1 cellular context compared by ENCODE assay signal in the genomic region with DNA sequence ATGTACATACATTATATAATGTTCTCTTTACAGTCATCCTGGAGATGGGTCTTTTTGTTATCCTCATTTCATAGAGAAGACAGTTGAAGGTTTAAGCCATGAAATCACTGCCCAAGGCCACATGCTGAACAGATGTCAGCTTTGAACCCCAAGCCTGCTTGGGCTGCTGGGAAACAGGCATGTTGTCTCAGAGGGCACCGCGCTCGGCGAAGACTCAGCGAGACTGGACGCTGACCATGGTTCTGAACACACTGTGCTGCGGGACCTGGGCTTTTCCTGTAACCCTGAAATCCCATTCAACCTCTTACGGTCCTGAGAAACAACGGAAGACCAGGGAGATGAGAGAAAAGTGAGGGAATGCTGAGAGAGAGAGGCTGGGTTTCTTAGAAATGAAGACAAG.
TF ChIP-seq lines count a peak whose summit lies in the region.

No MANE protein-coding gene starts in this region.

TF ChIP-seq in HepG2, 621 proteins besides CTCF, POLR2A, EP300 and RAD21 (continued from another document and continues in another):
- TF ChIP-seq, protein P1, sequence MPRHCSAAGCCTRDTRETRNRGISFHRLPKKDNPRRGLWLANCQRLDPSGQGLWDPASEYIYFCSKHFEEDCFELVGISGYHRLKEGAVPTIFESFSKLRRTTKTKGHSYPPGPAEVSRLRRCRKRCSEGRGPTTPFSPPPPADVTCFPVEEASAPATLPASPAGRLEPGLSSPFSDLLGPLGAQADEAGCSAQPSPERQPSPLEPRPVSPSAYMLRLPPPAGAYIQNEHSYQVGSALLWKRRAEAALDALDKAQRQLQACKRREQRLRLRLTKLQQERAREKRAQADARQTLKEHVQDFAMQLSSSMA (CRISPR knock-in tag; IDR thresholded peaks at IDR 0.05): no peak
- no peak for TF ChIP-seq RBAK (CRISPR knock-in tag; IDR thresholded peaks at IDR 0.05)
- TF ChIP-seq, protein P2, sequence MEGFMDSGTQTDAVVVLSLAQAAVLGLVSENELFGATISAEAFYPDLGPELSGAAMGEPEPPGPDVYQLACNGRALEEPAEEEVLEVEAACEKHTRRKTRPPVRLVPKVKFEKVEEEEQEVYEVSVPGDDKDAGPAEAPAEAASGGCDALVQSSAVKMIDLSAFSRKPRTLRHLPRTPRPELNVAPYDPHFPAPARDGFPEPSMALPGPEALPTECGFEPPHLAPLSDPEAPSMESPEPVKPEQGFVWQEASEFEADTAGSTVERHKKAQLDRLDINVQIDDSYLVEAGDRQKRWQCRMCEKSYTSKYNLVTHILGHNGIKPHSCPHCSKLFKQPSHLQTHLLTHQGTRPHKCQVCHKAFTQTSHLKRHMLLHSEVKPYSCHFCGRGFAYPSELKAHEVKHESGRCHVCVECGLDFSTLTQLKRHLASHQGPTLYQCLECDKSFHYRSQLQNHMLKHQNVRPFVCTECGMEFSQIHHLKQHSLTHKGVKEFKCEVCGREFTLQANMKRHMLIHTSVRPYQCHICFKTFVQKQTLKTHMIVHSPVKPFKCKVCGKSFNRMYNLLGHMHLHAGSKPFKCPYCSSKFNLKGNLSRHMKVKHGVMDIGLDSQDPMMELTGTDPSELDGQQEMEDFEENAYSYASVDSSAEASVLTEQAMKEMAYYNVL (CRISPR knock-in tag; IDR thresholded peaks at IDR 0.05; ENCODE audit: borderline replicate concordance): 0 out of 2 replicates have a peak, but pooled peaks have one; percentile 31
- TF ChIP-seq NFKB2 (CRISPR knock-in tag; IDR thresholded peaks at IDR 0.05; ENCODE audit: borderline replicate concordance): peak; percentile 92
- TF ChIP-seq ZNF224 (CRISPR knock-in tag; IDR thresholded peaks at IDR 0.05): no peak
- no peak for TF ChIP-seq ZNF670 (CRISPR knock-in tag; IDR thresholded peaks at IDR 0.05; ENCODE audit: borderline replicate concordance)
- no peak for TF ChIP-seq ATF7-NPFF (CRISPR knock-in tag; IDR thresholded peaks at IDR 0.05; ENCODE audit: low read depth)
- TF ChIP-seq, protein P3, sequence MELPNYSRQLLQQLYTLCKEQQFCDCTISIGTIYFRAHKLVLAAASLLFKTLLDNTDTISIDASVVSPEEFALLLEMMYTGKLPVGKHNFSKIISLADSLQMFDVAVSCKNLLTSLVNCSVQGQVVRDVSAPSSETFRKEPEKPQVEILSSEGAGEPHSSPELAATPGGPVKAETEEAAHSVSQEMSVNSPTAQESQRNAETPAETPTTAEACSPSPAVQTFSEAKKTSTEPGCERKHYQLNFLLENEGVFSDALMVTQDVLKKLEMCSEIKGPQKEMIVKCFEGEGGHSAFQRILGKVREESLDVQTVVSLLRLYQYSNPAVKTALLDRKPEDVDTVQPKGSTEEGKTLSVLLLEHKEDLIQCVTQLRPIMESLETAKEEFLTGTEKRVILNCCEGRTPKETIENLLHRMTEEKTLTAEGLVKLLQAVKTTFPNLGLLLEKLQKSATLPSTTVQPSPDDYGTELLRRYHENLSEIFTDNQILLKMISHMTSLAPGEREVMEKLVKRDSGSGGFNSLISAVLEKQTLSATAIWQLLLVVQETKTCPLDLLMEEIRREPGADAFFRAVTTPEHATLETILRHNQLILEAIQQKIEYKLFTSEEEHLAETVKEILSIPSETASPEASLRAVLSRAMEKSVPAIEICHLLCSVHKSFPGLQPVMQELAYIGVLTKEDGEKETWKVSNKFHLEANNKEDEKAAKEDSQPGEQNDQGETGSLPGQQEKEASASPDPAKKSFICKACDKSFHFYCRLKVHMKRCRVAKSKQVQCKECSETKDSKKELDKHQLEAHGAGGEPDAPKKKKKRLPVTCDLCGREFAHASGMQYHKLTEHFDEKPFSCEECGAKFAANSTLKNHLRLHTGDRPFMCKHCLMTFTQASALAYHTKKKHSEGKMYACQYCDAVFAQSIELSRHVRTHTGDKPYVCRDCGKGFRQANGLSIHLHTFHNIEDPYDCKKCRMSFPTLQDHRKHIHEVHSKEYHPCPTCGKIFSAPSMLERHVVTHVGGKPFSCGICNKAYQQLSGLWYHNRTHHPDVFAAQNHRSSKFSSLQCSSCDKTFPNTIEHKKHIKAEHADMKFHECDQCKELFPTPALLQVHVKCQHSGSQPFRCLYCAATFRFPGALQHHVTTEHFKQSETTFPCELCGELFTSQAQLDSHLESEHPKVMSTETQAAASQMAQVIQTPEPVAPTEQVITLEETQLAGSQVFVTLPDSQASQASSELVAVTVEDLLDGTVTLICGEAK (IDR thresholded peaks at IDR 0.05): no peak
- TF ChIP-seq, protein P3 (CRISPR knock-in tag; IDR thresholded peaks at IDR 0.05): 0 out of 2 replicates have a peak, but pooled peaks have one; percentile 31
- peak; percentile 39; the same call in 1 of the 2 replicates for TF ChIP-seq ZNF431 (CRISPR knock-in tag; IDR thresholded peaks at IDR 0.05; ENCODE audit: borderline replicate concordance, low read depth)
- TF ChIP-seq ZNF572 (CRISPR knock-in tag; IDR thresholded peaks at IDR 0.05): no peak
- no peak for TF ChIP-seq FOSL1 (CRISPR knock-in tag; IDR thresholded peaks at IDR 0.05; ENCODE audit: borderline replicate concordance)
- TF ChIP-seq, protein P4, sequence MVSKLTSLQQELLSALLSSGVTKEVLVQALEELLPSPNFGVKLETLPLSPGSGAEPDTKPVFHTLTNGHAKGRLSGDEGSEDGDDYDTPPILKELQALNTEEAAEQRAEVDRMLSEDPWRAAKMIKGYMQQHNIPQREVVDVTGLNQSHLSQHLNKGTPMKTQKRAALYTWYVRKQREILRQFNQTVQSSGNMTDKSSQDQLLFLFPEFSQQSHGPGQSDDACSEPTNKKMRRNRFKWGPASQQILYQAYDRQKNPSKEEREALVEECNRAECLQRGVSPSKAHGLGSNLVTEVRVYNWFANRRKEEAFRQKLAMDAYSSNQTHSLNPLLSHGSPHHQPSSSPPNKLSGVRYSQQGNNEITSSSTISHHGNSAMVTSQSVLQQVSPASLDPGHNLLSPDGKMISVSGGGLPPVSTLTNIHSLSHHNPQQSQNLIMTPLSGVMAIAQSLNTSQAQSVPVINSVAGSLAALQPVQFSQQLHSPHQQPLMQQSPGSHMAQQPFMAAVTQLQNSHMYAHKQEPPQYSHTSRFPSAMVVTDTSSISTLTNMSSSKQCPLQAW (CRISPR knock-in tag; IDR thresholded peaks at IDR 0.05): no peak
- peak; percentile 87; the same call in 1 of the 2 replicates for TF ChIP-seq ZNF773 (CRISPR knock-in tag; IDR thresholded peaks at IDR 0.05; ENCODE audit: borderline replicate concordance)
- TF ChIP-seq, protein P5, sequence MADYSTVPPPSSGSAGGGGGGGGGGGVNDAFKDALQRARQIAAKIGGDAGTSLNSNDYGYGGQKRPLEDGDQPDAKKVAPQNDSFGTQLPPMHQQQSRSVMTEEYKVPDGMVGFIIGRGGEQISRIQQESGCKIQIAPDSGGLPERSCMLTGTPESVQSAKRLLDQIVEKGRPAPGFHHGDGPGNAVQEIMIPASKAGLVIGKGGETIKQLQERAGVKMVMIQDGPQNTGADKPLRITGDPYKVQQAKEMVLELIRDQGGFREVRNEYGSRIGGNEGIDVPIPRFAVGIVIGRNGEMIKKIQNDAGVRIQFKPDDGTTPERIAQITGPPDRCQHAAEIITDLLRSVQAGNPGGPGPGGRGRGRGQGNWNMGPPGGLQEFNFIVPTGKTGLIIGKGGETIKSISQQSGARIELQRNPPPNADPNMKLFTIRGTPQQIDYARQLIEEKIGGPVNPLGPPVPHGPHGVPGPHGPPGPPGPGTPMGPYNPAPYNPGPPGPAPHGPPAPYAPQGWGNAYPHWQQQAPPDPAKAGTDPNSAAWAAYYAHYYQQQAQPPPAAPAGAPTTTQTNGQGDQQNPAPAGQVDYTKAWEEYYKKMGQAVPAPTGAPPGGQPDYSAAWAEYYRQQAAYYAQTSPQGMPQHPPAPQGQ (CRISPR knock-in tag; IDR thresholded peaks at IDR 0.05; ENCODE audit: borderline replicate concordance): no peak
- TF ChIP-seq ZIK1 (CRISPR knock-in tag; IDR thresholded peaks at IDR 0.05; ENCODE audit: borderline replicate concordance, low read depth): 0 out of 2 replicates have a peak, but pooled peaks have one; percentile 53
- no peak for TF ChIP-seq SETDB1 (CRISPR knock-in tag; IDR thresholded peaks at IDR 0.05; ENCODE audit: borderline replicate concordance)
- no peak for TF ChIP-seq RCOR2 (CRISPR knock-in tag; IDR thresholded peaks at IDR 0.05)
- TF ChIP-seq, protein P6, sequence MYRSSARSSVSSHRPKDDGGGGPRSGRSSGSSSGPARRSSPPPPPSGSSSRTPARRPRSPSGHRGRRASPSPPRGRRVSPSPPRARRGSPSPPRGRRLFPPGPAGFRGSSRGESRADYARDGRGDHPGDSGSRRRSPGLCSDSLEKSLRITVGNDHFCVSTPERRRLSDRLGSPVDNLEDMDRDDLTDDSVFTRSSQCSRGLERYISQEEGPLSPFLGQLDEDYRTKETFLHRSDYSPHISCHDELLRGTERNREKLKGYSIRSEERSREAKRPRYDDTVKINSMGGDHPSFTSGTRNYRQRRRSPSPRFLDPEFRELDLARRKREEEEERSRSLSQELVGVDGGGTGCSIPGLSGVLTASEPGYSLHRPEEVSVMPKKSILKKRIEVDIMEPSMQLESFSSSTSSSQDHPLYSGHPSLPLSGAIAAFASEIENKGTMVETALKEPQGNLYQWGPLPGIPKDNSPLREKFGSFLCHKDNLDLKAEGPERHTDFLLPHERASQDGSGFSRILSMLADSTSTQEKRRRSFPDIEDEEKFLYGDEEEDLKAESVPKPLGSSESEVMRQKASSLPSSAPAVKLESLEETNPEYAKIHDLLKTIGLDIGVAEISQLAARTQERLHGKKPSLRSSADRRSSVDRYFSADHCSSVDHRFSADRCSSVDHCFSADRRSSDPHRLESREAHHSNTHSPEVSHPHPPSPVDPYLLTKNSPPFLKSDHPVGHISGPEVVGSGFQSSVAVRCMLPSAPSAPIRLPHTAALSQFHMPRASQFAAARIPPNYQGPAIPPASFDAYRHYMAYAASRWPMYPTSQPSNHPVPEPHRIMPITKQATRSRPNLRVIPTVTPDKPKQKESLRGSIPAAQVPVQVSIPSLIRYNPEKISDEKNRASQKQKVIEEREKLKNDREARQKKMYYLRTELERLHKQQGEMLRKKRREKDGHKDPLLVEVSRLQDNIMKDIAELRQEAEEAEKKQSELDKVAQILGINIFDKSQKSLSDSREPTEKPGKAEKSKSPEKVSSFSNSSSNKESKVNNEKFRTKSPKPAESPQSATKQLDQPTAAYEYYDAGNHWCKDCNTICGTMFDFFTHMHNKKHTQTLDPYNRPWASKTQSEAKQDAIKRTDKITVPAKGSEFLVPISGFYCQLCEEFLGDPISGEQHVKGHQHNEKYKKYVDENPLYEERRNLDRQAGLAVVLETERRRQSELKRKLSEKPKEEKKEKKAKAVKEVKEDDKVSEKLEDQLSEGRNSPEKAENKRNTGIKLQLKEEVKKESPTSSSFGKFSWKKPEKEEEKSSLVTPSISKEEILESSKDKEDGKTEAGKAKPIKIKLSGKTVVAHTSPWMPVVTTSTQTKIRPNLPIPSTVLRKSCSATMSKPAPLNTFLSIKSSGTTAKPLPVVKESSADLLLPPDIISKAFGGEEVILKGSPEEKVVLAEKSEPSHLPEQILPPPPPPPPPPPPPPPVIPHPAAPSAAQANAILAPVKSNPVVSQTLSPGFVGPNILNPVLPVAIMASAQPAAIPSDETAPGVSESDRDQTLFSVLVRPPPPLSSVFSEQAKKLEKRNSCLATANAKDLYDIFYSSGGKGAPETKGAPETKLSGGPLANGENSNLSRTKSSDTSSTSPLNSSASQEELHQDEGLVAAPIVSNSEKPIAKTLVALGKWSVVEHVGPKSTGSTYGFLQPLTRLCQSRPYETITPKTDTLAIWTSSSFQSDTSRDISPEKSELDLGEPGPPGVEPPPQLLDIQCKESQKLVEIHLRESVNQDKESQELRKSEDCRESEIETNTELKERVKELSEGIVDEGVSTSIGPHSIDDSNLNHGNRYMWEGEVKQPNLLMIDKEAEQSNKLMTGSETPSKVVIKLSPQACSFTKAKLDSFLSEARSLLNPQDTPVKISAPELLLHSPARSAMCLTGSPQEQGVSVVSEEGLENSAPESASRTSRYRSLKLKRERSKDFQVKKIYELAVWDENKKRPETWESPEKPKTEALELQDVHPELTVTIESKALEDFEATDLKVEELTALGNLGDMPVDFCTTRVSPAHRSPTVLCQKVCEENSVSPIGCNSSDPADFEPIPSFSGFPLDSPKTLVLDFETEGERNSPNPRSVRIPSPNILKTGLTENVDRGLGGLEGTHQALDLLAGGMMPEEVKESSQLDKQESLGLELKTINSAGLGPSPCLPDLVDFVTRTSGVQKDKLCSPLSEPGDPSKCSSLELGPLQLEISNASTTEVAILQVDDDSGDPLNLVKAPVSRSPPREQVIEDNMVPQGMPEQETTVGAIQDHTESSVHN (CRISPR knock-in tag; IDR thresholded peaks at IDR 0.05): no peak
- no peak for TF ChIP-seq HES4 (CRISPR knock-in tag; IDR thresholded peaks at IDR 0.05; ENCODE audit: borderline replicate concordance)
- no peak; the same call in 1 of the 2 replicates for TF ChIP-seq XBP1 (CRISPR knock-in tag; IDR thresholded peaks at IDR 0.05)
- TF ChIP-seq KAT7 (CRISPR knock-in tag; IDR thresholded peaks at IDR 0.05; ENCODE audit: borderline replicate concordance): no peak
- no peak for TF ChIP-seq IKZF1 (IDR thresholded peaks at IDR 0.05)
- TF ChIP-seq SUZ12 (IDR thresholded peaks at IDR 0.05; ENCODE audit: low read depth, low read length): no peak
- TF ChIP-seq, protein P7, sequence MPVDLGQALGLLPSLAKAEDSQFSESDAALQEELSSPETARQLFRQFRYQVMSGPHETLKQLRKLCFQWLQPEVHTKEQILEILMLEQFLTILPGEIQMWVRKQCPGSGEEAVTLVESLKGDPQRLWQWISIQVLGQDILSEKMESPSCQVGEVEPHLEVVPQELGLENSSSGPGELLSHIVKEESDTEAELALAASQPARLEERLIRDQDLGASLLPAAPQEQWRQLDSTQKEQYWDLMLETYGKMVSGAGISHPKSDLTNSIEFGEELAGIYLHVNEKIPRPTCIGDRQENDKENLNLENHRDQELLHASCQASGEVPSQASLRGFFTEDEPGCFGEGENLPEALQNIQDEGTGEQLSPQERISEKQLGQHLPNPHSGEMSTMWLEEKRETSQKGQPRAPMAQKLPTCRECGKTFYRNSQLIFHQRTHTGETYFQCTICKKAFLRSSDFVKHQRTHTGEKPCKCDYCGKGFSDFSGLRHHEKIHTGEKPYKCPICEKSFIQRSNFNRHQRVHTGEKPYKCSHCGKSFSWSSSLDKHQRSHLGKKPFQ (CRISPR knock-in tag; IDR thresholded peaks at IDR 0.05; ENCODE audit: insufficient replicate concordance): no peak
